In genomic region chr10:74913321-74913980, GRCh38 we compare ENCODE assay signal across 14 cellular contexts.
A peak's percentile ranks its signal among the peaks of the same experiment; 100 is the strongest.
DNase-seq lines count a peak whose midpoint lies in the region; ATAC-seq and TF ChIP-seq lines count a peak whose summit lies in the region.
"Had no signal": no experiment of that assay in that cellular context is flagged by ENCODE, and none has a peak within 500 bp of the region (broad histone marks: within the 10 kb centered on the region; RNA-seq: fewer than 3 reads in every experiment).

No MANE protein-coding gene starts in this region.

- intact Hi-C loops in aorta (cut with DNase I) (no loop called here), cardiac septum (cut with DNase I) (no loop called here)

- WGBS in aorta, 2 donors: 92 to 93% methylated on average over 6 of the region's 6 CpGs

- no peak for DNase-seq in activated CD8-positive, alpha-beta memory T cell treated with anti-CD3 and anti-CD28 coated beads, Interleukin-2, amount 10 ng/mL, durations not matched to agents 7 days and 5 days
- no peak for DNase-seq in activated CD8-positive, alpha-beta memory T cell treated with anti-CD3 and anti-CD28 coated beads, Interleukin-2, amount 50 U/mL, for 4 hours
- DNase-seq in HFFc6 (no peak), aorta (no peak), cardiac septum (ENCODE audit: low spot score) (no peak), NCI-H1105 (lab: John Stamatoyannopoulos, UW) (no peak)
- no peak for DNase-seq in activated naive CD8-positive, alpha-beta T cell treated with anti-CD3 and anti-CD28 coated beads, Interleukin-2, amount 10 ng/mL, durations not matched to agents 7 days and 5 days
- no peak for DNase-seq in stimulated activated effector memory CD8-positive, alpha-beta T cell treated with anti-CD3 and anti-CD28 coated beads, Interleukin-12 subunit alpha, Interleukin-12 subunit beta, amount 100 ng/mL, for 72 hours (ENCODE audit: low spot score in 2 of 2)
- DNase-seq: activated CD4-positive, alpha-beta T cell treated with anti-CD3 and anti-CD28 coated beads for 1 hour; activated gamma-delta T cell; hippocampal formation; NCI-H2081 treated with DMSO at 0.1 percent for 48 hours; thyroid gland had no signal

- H3K4me1 Mint-ChIP-seq in activated CD8-positive, alpha-beta memory T cell treated with anti-CD3 and anti-CD28 coated beads, Interleukin-2, amount 10 ng/mL, durations not matched to agents 7 days and 5 days: peaks cover 26% of the 10 kb centered on the region
- peaks cover 51% of the 10 kb centered on the region for H3K4me1 Mint-ChIP-seq in HFFc6 (ENCODE audit: low read depth)
- H3K4me1 Mint-ChIP-seq in activated naive CD8-positive, alpha-beta T cell treated with anti-CD3 and anti-CD28 coated beads, Interleukin-2, amount 10 ng/mL, durations not matched to agents 7 days and 5 days: peaks cover 22% of the 10 kb centered on the region
- H3K4me1 Mint-ChIP-seq in stimulated activated effector memory CD8-positive, alpha-beta T cell treated with anti-CD3 and anti-CD28 coated beads, Interleukin-12 subunit alpha, Interleukin-12 subunit beta, amount 100 ng/mL, for 72 hours: peaks cover 33% of the 10 kb centered on the region

- peak overlapping the region; percentile 20 for H3K27ac Mint-ChIP-seq in activated CD8-positive, alpha-beta memory T cell treated with anti-CD3 and anti-CD28 coated beads, Interleukin-2, amount 10 ng/mL, durations not matched to agents 7 days and 5 days
- no peak overlapping the region for H3K27ac Mint-ChIP-seq in HFFc6
- peak overlapping the region; percentile 21 for H3K27ac Mint-ChIP-seq in activated naive CD8-positive, alpha-beta T cell treated with anti-CD3 and anti-CD28 coated beads, Interleukin-2, amount 10 ng/mL, durations not matched to agents 7 days and 5 days
- no peak overlapping the region for H3K27ac Mint-ChIP-seq in stimulated activated effector memory CD8-positive, alpha-beta T cell treated with anti-CD3 and anti-CD28 coated beads, Interleukin-12 subunit alpha, Interleukin-12 subunit beta, amount 100 ng/mL, for 72 hours

- peak; percentile 77 for ATAC-seq in activated CD8-positive, alpha-beta memory T cell treated with anti-CD3 and anti-CD28 coated beads, Interleukin-2, amount 10 ng/mL, durations not matched to agents 7 days and 5 days
- ATAC-seq in activated naive CD8-positive, alpha-beta T cell treated with anti-CD3 and anti-CD28 coated beads, Interleukin-2, amount 10 ng/mL, durations not matched to agents 7 days and 5 days (ENCODE audit: low read depth): peak; percentile 74
- peak; percentile 53 for ATAC-seq in stimulated activated effector memory CD8-positive, alpha-beta T cell treated with anti-CD3 and anti-CD28 coated beads, Interleukin-12 subunit alpha, Interleukin-12 subunit beta, amount 100 ng/mL, for 72 hours
- ATAC-seq in aorta (ENCODE audit: low FRiP score): no peak

- H3K4me1 ChIP-seq in aorta (ENCODE audit: control insufficient read depth in 1 of 2, insufficient read depth in 2 of 2, low read length in 2 of 2): peaks cover 0 to 5% of the 10 kb centered on the region in 2 donors

- H3K4me3 ChIP-seq in aorta (ENCODE audit: low read length in 2 of 2): no peak overlapping the region
- H3K4me3 ChIP-seq: SK-N-MC, thyroid gland had no signal

- no peaks in the 10 kb centered on the region for H3K9me3 Mint-ChIP-seq in activated CD8-positive, alpha-beta memory T cell treated with anti-CD3 and anti-CD28 coated beads, Interleukin-2, amount 10 ng/mL, durations not matched to agents 7 days and 5 days (ENCODE audit: low read depth)
- no peaks in the 10 kb centered on the region for H3K9me3 Mint-ChIP-seq in HFFc6
- H3K9me3 Mint-ChIP-seq in activated naive CD8-positive, alpha-beta T cell treated with anti-CD3 and anti-CD28 coated beads, Interleukin-2, amount 10 ng/mL, durations not matched to agents 7 days and 5 days: peaks cover 5% of the 10 kb centered on the region
- H3K9me3 Mint-ChIP-seq in stimulated activated effector memory CD8-positive, alpha-beta T cell treated with anti-CD3 and anti-CD28 coated beads, Interleukin-12 subunit alpha, Interleukin-12 subunit beta, amount 100 ng/mL, for 72 hours: no peaks in the 10 kb centered on the region

- no peak for TF ChIP-seq CTCF in HFFc6 (IDR thresholded peaks at IDR 0.05)

- H3K36me3 Mint-ChIP-seq in activated CD8-positive, alpha-beta memory T cell treated with anti-CD3 and anti-CD28 coated beads, Interleukin-2, amount 10 ng/mL, durations not matched to agents 7 days and 5 days: peaks cover 5% of the 10 kb centered on the region
- no peaks in the 10 kb centered on the region for H3K36me3 Mint-ChIP-seq in HFFc6 (ENCODE audit: low read depth)
- peaks cover 10% of the 10 kb centered on the region for H3K36me3 Mint-ChIP-seq in activated naive CD8-positive, alpha-beta T cell treated with anti-CD3 and anti-CD28 coated beads, Interleukin-2, amount 10 ng/mL, durations not matched to agents 7 days and 5 days
- H3K36me3 Mint-ChIP-seq in stimulated activated effector memory CD8-positive, alpha-beta T cell treated with anti-CD3 and anti-CD28 coated beads, Interleukin-12 subunit alpha, Interleukin-12 subunit beta, amount 100 ng/mL, for 72 hours: no peaks in the 10 kb centered on the region

- H3K4me3 Mint-ChIP-seq in activated CD8-positive, alpha-beta memory T cell treated with anti-CD3 and anti-CD28 coated beads, Interleukin-2, amount 10 ng/mL, durations not matched to agents 7 days and 5 days: peak overlapping the region; percentile 56
- H3K4me3 Mint-ChIP-seq in HFFc6: peak overlapping the region; percentile 28; the same call in 1 of the 2 replicates
- H3K4me3 Mint-ChIP-seq in activated naive CD8-positive, alpha-beta T cell treated with anti-CD3 and anti-CD28 coated beads, Interleukin-2, amount 10 ng/mL, durations not matched to agents 7 days and 5 days: peak overlapping the region; percentile 76
- H3K4me3 Mint-ChIP-seq in stimulated activated effector memory CD8-positive, alpha-beta T cell treated with anti-CD3 and anti-CD28 coated beads, Interleukin-12 subunit alpha, Interleukin-12 subunit beta, amount 100 ng/mL, for 72 hours: peak overlapping the region; percentile 11

- no peaks in the 10 kb centered on the region for H3K36me3 ChIP-seq in aorta (ENCODE audit: control insufficient read depth in 1 of 2, insufficient read depth in 2 of 2, low read length in 1 of 2)
- H3K36me3 ChIP-seq: thyroid gland had no signal

- no peak overlapping the region for H3K27ac ChIP-seq in aorta (ENCODE audit: low read depth in 1 of 2, low read length in 2 of 2)
- H3K27ac ChIP-seq: SK-N-MC, thyroid gland had no signal

- CTCF ChIA-PET in activated CD8-positive, alpha-beta memory T cell treated with anti-CD3 and anti-CD28 coated beads, Interleukin-2, amount 10 ng/mL, durations not matched to agents 7 days and 5 days (lab: Charles Lee): interaction anchor here (0.9 to 1.1 kb wide), 3 partner anchors 8 to 106 kb away, joined by 3 to 4 read pairs (median 4); no protein-coding TSS in a partner anchor

- POLR2A ChIA-PET in activated naive CD8-positive, alpha-beta T cell treated with anti-CD3 and anti-CD28 coated beads, Interleukin-2, amount 10 ng/mL, durations not matched to agents 7 days and 5 days (lab: Charles Lee): interaction anchor here (0.9 to 2.1 kb wide), 3 partner anchors 10 to 68 kb away, joined by 3 to 7 read pairs (median 3); no protein-coding TSS in a partner anchor

- H3K9me3 ChIP-seq in aorta (ENCODE audit: control insufficient read depth, low read length): no peaks in the 10 kb centered on the region
- H3K9me3 ChIP-seq: thyroid gland had no signal

- no peaks in the 10 kb centered on the region for H3K27me3 ChIP-seq in aorta (ENCODE audit: control insufficient read depth in 1 of 2, insufficient read depth in 2 of 2, low read length in 1 of 2)
- H3K27me3 ChIP-seq: thyroid gland had no signal

- no peaks in the 10 kb centered on the region for H3K27me3 Mint-ChIP-seq in activated CD8-positive, alpha-beta memory T cell treated with anti-CD3 and anti-CD28 coated beads, Interleukin-2, amount 10 ng/mL, durations not matched to agents 7 days and 5 days
- H3K27me3 Mint-ChIP-seq in HFFc6 (ENCODE audit: insufficient read depth): no peaks in the 10 kb centered on the region; the same call in 1 of the 2 replicates
- no peaks in the 10 kb centered on the region for H3K27me3 Mint-ChIP-seq in activated naive CD8-positive, alpha-beta T cell treated with anti-CD3 and anti-CD28 coated beads, Interleukin-2, amount 10 ng/mL, durations not matched to agents 7 days and 5 days

Comparison
In these comparisons a context has a peak if more than half of its experiments do, and no peak if none do; other contexts are left out.
1. H3K27ac Mint-ChIP-seq: peak in activated CD8-positive, alpha-beta memory T cell treated with anti-CD3 and anti-CD28 coated beads, Interleukin-2, amount 10 ng/mL, durations not matched to agents 7 days and 5 days (single experiment) and activated naive CD8-positive, alpha-beta T cell treated with anti-CD3 and anti-CD28 coated beads, Interleukin-2, amount 10 ng/mL, durations not matched to agents 7 days and 5 days (single experiment); none in HFFc6 (single experiment) and stimulated activated effector memory CD8-positive, alpha-beta T cell treated with anti-CD3 and anti-CD28 coated beads, Interleukin-12 subunit alpha, Interleukin-12 subunit beta, amount 100 ng/mL, for 72 hours (single experiment).
2. H3K4me3 Mint-ChIP-seq: peak in every context shown above with its lines; median percentile 76 in activated naive CD8-positive, alpha-beta T cell treated with anti-CD3 and anti-CD28 coated beads, Interleukin-2, amount 10 ng/mL, durations not matched to agents 7 days and 5 days; 56 in activated CD8-positive, alpha-beta memory T cell treated with anti-CD3 and anti-CD28 coated beads, Interleukin-2, amount 10 ng/mL, durations not matched to agents 7 days and 5 days; 28 in HFFc6; 11 in stimulated activated effector memory CD8-positive, alpha-beta T cell treated with anti-CD3 and anti-CD28 coated beads, Interleukin-12 subunit alpha, Interleukin-12 subunit beta, amount 100 ng/mL, for 72 hours.